22 cellular contexts compared by ENCODE assay signal in genomic region chr3:103629391-103629790, GRCh38.
DNase-seq lines count a peak whose midpoint lies in the region; FAIRE-seq and TF ChIP-seq lines count a peak whose summit lies in the region.
"Had no signal": no experiment of that assay in that cellular context is flagged by ENCODE, and none has a peak within 500 bp of the region (broad histone marks: within the 10 kb centered on the region; RNA-seq: fewer than 3 reads in every experiment).

No MANE protein-coding gene starts in this region.

- H3K18ac ChIP-seq in mesenchymal stem cell (ENCODE audit: low read depth in 1 of 2, low read length in 2 of 2) = no peak overlapping the region

- H2AFZ ChIP-seq in mesenchymal stem cell (ENCODE audit: low read depth, low read length) = no peak overlapping the region
- H2AFZ ChIP-seq: GM23338 had no signal

- H3K4me2 ChIP-seq in mesenchymal stem cell (ENCODE audit: low read length, poor library complexity, severe bottlenecking) = no peak overlapping the region
- H3K4me2 ChIP-seq: A549; BLaER1 treated with 17β-estradiol and CSF1 and Interleukin-3, amounts not matched to agents 10 nM and 100 nM; GM23338 had no signal

- H3K14ac ChIP-seq in mesenchymal stem cell (ENCODE audit: low read length in 2 of 2) = no peak overlapping the region

- intact Hi-C loops in testis (cut with DNase I; ENCODE audit: low total_unique reads) = no loop called here

- no peak overlapping the region for H2AK5ac ChIP-seq in mesenchymal stem cell (ENCODE audit: low read length, severe bottlenecking)

- H3K36me3 ChIP-seq in bronchial epithelial cell (ENCODE audit: control insufficient read depth, insufficient read depth, low read length) (no peaks in the 10 kb centered on the region), testis (ENCODE audit: low read depth, missing control alignments) (no peaks in the 10 kb centered on the region), mesenchymal stem cell (ENCODE audit: control insufficient read depth in 1 of 2, insufficient read depth in 2 of 2, low read depth in 1 of 2, low read length in 2 of 2) (no peaks in the 10 kb centered on the region)
- H3K36me3 ChIP-seq: BE2C had no signal

- H2BK15ac ChIP-seq in mesenchymal stem cell (ENCODE audit: low read depth, poor library complexity, severe bottlenecking) = no peak overlapping the region

- no peak for TF ChIP-seq POLR2A in testis (IDR thresholded peaks at IDR 0.05)

- H2BK5ac ChIP-seq in mesenchymal stem cell (ENCODE audit: low read depth, low read length, poor library complexity, severe bottlenecking) = no peak overlapping the region

- H4K91ac ChIP-seq in mesenchymal stem cell (ENCODE audit: low read length) = no peak overlapping the region

- FAIRE-seq in bronchial epithelial cell (lab: Jason Lieb, UNC) = no peak
- FAIRE-seq: A549, D721Med, GM12878 had no signal

- no peak overlapping the region for H3K4me3 ChIP-seq in bronchial epithelial cell (ENCODE audit: low read depth, low read length)
- H3K4me3 ChIP-seq in testis = no peak overlapping the region
- H3K4me3 ChIP-seq in mesenchymal stem cell (ENCODE audit: insufficient read depth in 1 of 2, low read depth in 1 of 2, low read length in 2 of 2) = no peak overlapping the region
- H3K4me3 ChIP-seq: A549; BLaER1 treated with 17β-estradiol and CSF1 and Interleukin-3, amounts not matched to agents 10 nM and 100 nM; GM12878; GM23338 had no signal

- H2BK12ac ChIP-seq in mesenchymal stem cell (ENCODE audit: low read length in 2 of 2) = no peak overlapping the region

- peak; percentile 66 for DNase-seq in ELR (ENCODE audit: low read depth)
- DNase-seq in M059J (ENCODE audit: low read depth) = peak; percentile 22
- DNase-seq in bronchial epithelial cell (ENCODE audit: low read depth) = peak; percentile 10
- DNase-seq in kidney tubule cell (ENCODE audit: low spot score) = peak; percentile 4
- DNase-seq in testis = no peak
- no peak for DNase-seq in NCI-H1694 (lab: John Stamatoyannopoulos, UW)
- no peak for DNase-seq in mesenchymal stem cell
- DNase-seq: 8988T; ACHN; AML-193; BE2C; CD4-positive, alpha-beta T cell; CD8-positive, alpha-beta memory T cell; DMS 273 treated with DMSO at 0.1 percent for 48 hours; DND-41; GDM1; H9 had no signal

- no peak overlapping the region for H3K4ac ChIP-seq in mesenchymal stem cell (ENCODE audit: low read depth in 1 of 2, low read length in 2 of 2)

- no peak overlapping the region for H2BK120ac ChIP-seq in mesenchymal stem cell (ENCODE audit: low read depth, low read length)

- H4K8ac ChIP-seq in mesenchymal stem cell (ENCODE audit: low read length) = no peak overlapping the region

- no peaks in the 10 kb centered on the region for H3K4me1 ChIP-seq in testis
- H3K4me1 ChIP-seq in mesenchymal stem cell (ENCODE audit: control insufficient read depth, insufficient read depth, low read depth, low read length) = no peaks in the 10 kb centered on the region
- H3K4me1 ChIP-seq: A549, BE2C had no signal

- H3K27me3 ChIP-seq in bronchial epithelial cell (ENCODE audit: control insufficient read depth, insufficient read depth, low read length) = no peaks in the 10 kb centered on the region
- H3K27me3 ChIP-seq in testis = no peaks in the 10 kb centered on the region
- no peaks in the 10 kb centered on the region for H3K27me3 ChIP-seq in mesenchymal stem cell (ENCODE audit: control insufficient read depth in 1 of 2, insufficient read depth in 1 of 2, low read length in 2 of 2)
- H3K27me3 ChIP-seq: BE2C; BLaER1 treated with 17β-estradiol and CSF1 and Interleukin-3, amounts not matched to agents 10 nM and 100 nM had no signal

- H3K23ac ChIP-seq in mesenchymal stem cell (ENCODE audit: low read length in 2 of 2) = no peak overlapping the region

- H3K27ac ChIP-seq in testis (no peak overlapping the region), mesenchymal stem cell (ENCODE audit: low read length, poor library complexity, severe bottlenecking) (no peak overlapping the region)
- H3K27ac ChIP-seq: A549; BLaER1 treated with 17β-estradiol and CSF1 and Interleukin-3, amounts not matched to agents 10 nM and 100 nM had no signal

- H3K79me1 ChIP-seq in mesenchymal stem cell (replicated peaks; ENCODE audit: low read length, poor library complexity, severe bottlenecking) = no peaks in the 10 kb centered on the region

- H3K9me3 ChIP-seq in testis = no peaks in the 10 kb centered on the region
- peaks cover 9% of the 10 kb centered on the region for H3K9me3 ChIP-seq in mesenchymal stem cell (ENCODE audit: control insufficient read depth, low read length)
- H3K9me3 ChIP-seq: A549, BE2C had no signal

- 85 to 100% methylated on average over 1 of the region's 1 CpG for WGBS in testis, 2 donors
- WGBS in mesenchymal stem cell = 100% methylated on average over 1 of the region's 1 CpG

- no peak overlapping the region for H3K9ac ChIP-seq in mesenchymal stem cell (ENCODE audit: low read length)
- H3K9ac ChIP-seq: BLaER1 treated with 17β-estradiol and CSF1 and Interleukin-3, amounts not matched to agents 10 nM and 100 nM had no signal

- TF ChIP-seq CTCF in bronchial epithelial cell (IDR thresholded peaks at IDR 0.05; ENCODE audit: insufficient read depth, low read length, severe bottlenecking) (no peak), testis (IDR thresholded peaks at IDR 0.05) (no peak)

Comparison
In these comparisons a context has a peak if more than half of its experiments do, and no peak if none do; other contexts are left out.
1. DNase-seq: peak in ELR (single experiment), M059J (single experiment), bronchial epithelial cell (single experiment) and kidney tubule cell (single experiment); none in testis (single experiment), NCI-H1694 (single experiment) and mesenchymal stem cell (single experiment).